Comparison of ENCODE assay signal across 30 cellular contexts in genomic region chr3:56130036-56130435, GRCh38.
"Had no signal": no experiment of that assay in that cellular context is flagged by ENCODE, and none has a peak within 500 bp of the region (broad histone marks: within the 10 kb centered on the region; RNA-seq: fewer than 3 reads in every experiment).

No MANE protein-coding gene starts in this region.

- H3K9me3 Mint-ChIP-seq: natural killer cell treated with Interleukin-12 subunit alpha and Interleukin-12 subunit beta and Interleukin-15 and Interleukin-18, amount 100 ng/mL, for 72 hours had no signal

- H3K36me3 Mint-ChIP-seq: immature natural killer cell; naive thymus-derived CD4-positive, alpha-beta T cell; natural killer cell treated with Interleukin-12 subunit alpha and Interleukin-12 subunit beta and Interleukin-15 and Interleukin-18, amount 100 ng/mL, for 72 hours; stimulated activated memory B cell treated with anti-CD40 and anti-IgM and Interleukin-4, amounts not matched to agents 10 μg/mL and 1 μg/mL and 100 μg/mL, for 72 hours had no signal

- ATAC-seq: left colon; left lung; lower lobe of right lung; mucosa of descending colon; naive thymus-derived CD4-positive, alpha-beta T cell; natural killer cell treated with Interleukin-12 subunit alpha and Interleukin-12 subunit beta and Interleukin-15 and Interleukin-18, amount 100 ng/mL, for 72 hours; psoas muscle; right lobe of liver; stimulated activated memory B cell treated with anti-CD40 and anti-IgM and Interleukin-4, amounts not matched to agents 10 μg/mL and 1 μg/mL and 100 μg/mL, for 72 hours; stimulated activated naive CD8-positive, alpha-beta T cell treated with anti-CD3 and anti-CD28 coated beads, Interleukin-15, amount 100 ng/mL, for 72 hours; upper lobe of right lung had no signal

- H3K27ac Mint-ChIP-seq: immature natural killer cell; naive thymus-derived CD4-positive, alpha-beta T cell; natural killer cell treated with Interleukin-12 subunit alpha and Interleukin-12 subunit beta and Interleukin-15 and Interleukin-18, amount 100 ng/mL, for 72 hours; stimulated activated memory B cell treated with anti-CD40 and anti-IgM and Interleukin-4, amounts not matched to agents 10 μg/mL and 1 μg/mL and 100 μg/mL, for 72 hours; stimulated activated naive CD8-positive, alpha-beta T cell treated with anti-CD3 and anti-CD28 coated beads, Interleukin-15, amount 100 ng/mL, for 72 hours had no signal

- H3K27me3 ChIP-seq: left lung, right atrium auricular region, right lobe of liver, thyroid gland, transverse colon, upper lobe of right lung had no signal

- H2AFZ ChIP-seq: parathyroid adenoma had no signal

- H3K36me3 ChIP-seq: left lung, lower lobe of right lung, neutrophil, right atrium auricular region, right lobe of liver, thyroid gland, transverse colon, upper lobe of right lung had no signal

- DNase-seq: hypothalamus; immature natural killer cell; kidney; left colon; left lung; lower lobe of right lung; mammary epithelial cell; midbrain; mucosa of descending colon; naive thymus-derived CD4-positive, alpha-beta T cell; occipital lobe; psoas muscle; right lobe of liver; stimulated activated CD4-positive, alpha-beta T cell treated with anti-CD3 and anti-CD28 coated beads, Interleukin-1b, Interleukin-23, amount 100 ng/mL, for 48 hours; stimulated activated CD4-positive, alpha-beta T cell treated with anti-CD3 and anti-CD28 coated beads, Interleukin-2, amount 100 ng/mL, for 48 hours; stimulated activated CD4-positive, alpha-beta T cell treated with anti-CD3 and anti-CD28 coated beads, Interleukin-4, amount 100 ng/mL, for 4 hours; stimulated activated CD8-positive, alpha-beta memory T cell treated with anti-CD3 and anti-CD28 coated beads, Interleukin-4, amount 100 ng/mL, for 48 hours; stimulated activated naive CD4-positive, alpha-beta T cell treated with Interleukin-2 at 50 U/mL for 16 hours; stimulated activated naive CD8-positive, alpha-beta T cell treated with anti-CD3 and anti-CD28 coated beads, Interleukin-15, amount 100 ng/mL, for 72 hours; substantia nigra; thyroid gland; transverse colon; upper lobe of right lung had no signal

- H3K9me3 ChIP-seq: left lung, lower lobe of right lung, mucosa of descending colon, neutrophil, psoas muscle, right atrium auricular region, right lobe of liver, thyroid gland, transverse colon, upper lobe of right lung had no signal

- H3K4me2 ChIP-seq: smooth muscle cell had no signal

- H3K9ac ChIP-seq: parathyroid adenoma had no signal

- H3K4me3 Mint-ChIP-seq: immature natural killer cell; naive thymus-derived CD4-positive, alpha-beta T cell; natural killer cell treated with Interleukin-12 subunit alpha and Interleukin-12 subunit beta and Interleukin-15 and Interleukin-18, amount 100 ng/mL, for 72 hours; neural crest cell; stimulated activated memory B cell treated with anti-CD40 and anti-IgM and Interleukin-4, amounts not matched to agents 10 μg/mL and 1 μg/mL and 100 μg/mL, for 72 hours; stimulated activated naive CD8-positive, alpha-beta T cell treated with anti-CD3 and anti-CD28 coated beads, Interleukin-15, amount 100 ng/mL, for 72 hours had no signal

- H3K4me1 Mint-ChIP-seq: immature natural killer cell; naive thymus-derived CD4-positive, alpha-beta T cell; stimulated activated memory B cell treated with anti-CD40 and anti-IgM and Interleukin-4, amounts not matched to agents 10 μg/mL and 1 μg/mL and 100 μg/mL, for 72 hours; stimulated activated naive CD8-positive, alpha-beta T cell treated with anti-CD3 and anti-CD28 coated beads, Interleukin-15, amount 100 ng/mL, for 72 hours had no signal

- H3K27ac ChIP-seq: left lung, lower lobe of right lung, neutrophil, parathyroid adenoma, psoas muscle, right atrium auricular region, right lobe of liver, thyroid gland, transverse colon, upper lobe of right lung had no signal

- H3K79me2 ChIP-seq: parathyroid adenoma had no signal

- H3K4me3 ChIP-seq: left lung, lower lobe of right lung, mucosa of descending colon, psoas muscle, right atrium auricular region, right lobe of liver, smooth muscle cell, thyroid gland, transverse colon, upper lobe of right lung had no signal

- H3K4me1 ChIP-seq: lower lobe of right lung, parathyroid adenoma, psoas muscle, right atrium auricular region, right lobe of liver, thyroid gland, transverse colon, upper lobe of right lung had no signal
